17 cellular contexts compared by ENCODE assay signal in the genomic region with DNA sequence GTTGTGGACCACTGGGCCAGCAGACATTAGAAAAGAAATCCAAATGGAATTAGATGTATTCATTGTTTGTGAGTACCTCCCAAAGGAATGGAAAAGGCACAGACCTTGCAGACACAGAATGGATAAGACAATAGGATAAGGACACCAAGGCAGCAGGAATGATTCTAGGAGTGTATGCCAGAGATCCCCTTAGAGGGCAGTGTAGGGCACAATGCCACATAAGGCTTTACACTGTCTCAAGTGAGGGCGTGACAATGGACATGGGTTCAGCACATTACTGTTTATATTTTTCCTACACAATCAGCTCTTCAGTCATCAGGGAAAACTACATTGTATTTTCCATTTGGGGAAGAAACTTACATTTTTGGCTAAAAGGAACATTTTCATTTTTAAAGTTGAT.
DNase-seq lines count a peak whose midpoint lies in the region; ATAC-seq and TF ChIP-seq lines count a peak whose summit lies in the region.
"Had no signal": no experiment of that assay in that cellular context is flagged by ENCODE, and none has a peak within 500 bp of the region (broad histone marks: within the 10 kb centered on the region; RNA-seq: fewer than 3 reads in every experiment).

No MANE protein-coding gene starts in this region.

- H3K9me3 ChIP-seq in HCT116 (ENCODE audit: control insufficient read depth in 1 of 2, insufficient read depth in 1 of 2, low read depth in 1 of 2, low read length in 2 of 2) (no peaks in the 10 kb centered on the region), RWPE2 (ENCODE audit: severe bottlenecking) (no peaks in the 10 kb centered on the region), left lung (peaks cover 0 to 3% of the 10 kb centered on the region in 2 donors)
- H3K9me3 ChIP-seq: ovary, upper lobe of left lung had no signal

- DNase-seq in DMS153 (lab: John Stamatoyannopoulos, UW) = peak; percentile 2
- no peak for DNase-seq in DMS153 treated with DMSO at 0.1 percent for 48 hours (lab: John Stamatoyannopoulos, UW; ENCODE audit: unreplicated experiment)
- peak; percentile 23 for DNase-seq in HCT116 (ENCODE audit: low read depth, low spot score)
- no peak for DNase-seq in RWPE2 (ENCODE audit: low spot score)
- peak; percentile 27 for DNase-seq in iPS-NIHi11 (ENCODE audit: low spot score)
- no peak for DNase-seq in activated T-cell treated with anti-CD3 and anti-CD28 coated beads for 4 hours
- DNase-seq in left lung = no peak
- DNase-seq: activated CD4-positive, alpha-beta T cell treated with anti-CD3 and anti-CD28 coated beads for 36 hours; activated T-cell treated with anti-CD3 and anti-CD28 coated beads, Interleukin-2, amount 50 U/mL, for 1 hour; CD4-positive, alpha-beta memory T cell; KG1; kidney; NCI-H1694; ovary; stimulated activated naive B cell treated with anti-CD40 and anti-IgM and Interleukin-4, amounts not matched to agents 10 μg/mL and 1 μg/mL and 100 μg/mL, for 72 hours; upper lobe of left lung had no signal

- RAD21 ChIA-PET in HCT116 (lab: Charles Lee; ENCODE audit: low non-redundant PET in 1 of 2, low total read pairs in 2 of 2, uncharacterized antibody in 2 of 2, unreplicated experiment in 2 of 2) = no interaction called here

- no peak for TF ChIP-seq POLR2A in HCT116 (IDR thresholded peaks at IDR 0.05; ENCODE audit: borderline replicate concordance, extremely low read depth, insufficient read depth, insufficient read length)

- H2AFZ ChIP-seq in HCT116 (ENCODE audit: low read depth, low read length, poor library complexity, severe bottlenecking) = no peak overlapping the region

- H3K27ac ChIP-seq in HCT116 (ENCODE audit: low read depth, low read length) (no peak overlapping the region), RWPE2 (ENCODE audit: poor library complexity, severe bottlenecking) (no peak overlapping the region), left lung (no peak overlapping the region)
- H3K27ac ChIP-seq: ovary, upper lobe of left lung had no signal

- POLR2A ChIA-PET in HCT116 (lab: Charles Lee) = no interaction called here

- no TSS peak for BruUV-seq in HCT116 (replicated peaks; lab: Mats Ljungman, UMichigan)

- H3K36me3 ChIP-seq in HCT116 (ENCODE audit: control insufficient read depth in 1 of 2, insufficient read depth in 2 of 2, low read length in 2 of 2) = no peaks in the 10 kb centered on the region
- H3K36me3 ChIP-seq in RWPE2 (ENCODE audit: low read depth) = no peaks in the 10 kb centered on the region
- no peaks in the 10 kb centered on the region for H3K36me3 ChIP-seq in left lung
- H3K36me3 ChIP-seq: ovary, upper lobe of left lung had no signal

- CTCF ChIA-PET in HCT116 (lab: Charles Lee) = interaction anchor here (0.7 kb wide), 1 partner anchor 85 kb away, joined by 3 read pairs; no protein-coding TSS in a partner anchor

- H3K4me2 ChIP-seq in HCT116 (ENCODE audit: low read length) = no peak overlapping the region

- H3K4me1 ChIP-seq in HCT116 (ENCODE audit: control insufficient read depth in 1 of 2, insufficient read depth in 2 of 2, low read length in 2 of 2) = no peaks in the 10 kb centered on the region
- H3K4me1 ChIP-seq in RWPE2 (ENCODE audit: insufficient read depth, poor library complexity, severe bottlenecking) = no peaks in the 10 kb centered on the region
- H3K4me1 ChIP-seq in left lung = no peaks in the 10 kb centered on the region
- H3K4me1 ChIP-seq: upper lobe of left lung had no signal

- no peaks in the 10 kb centered on the region for H3K9me2 ChIP-seq in HCT116 (ENCODE audit: insufficient read depth)

- H3K27me3 ChIP-seq in HCT116 (ENCODE audit: insufficient read depth, low read length) (no peaks in the 10 kb centered on the region), RWPE2 (ENCODE audit: insufficient read depth, poor library complexity, severe bottlenecking) (no peaks in the 10 kb centered on the region), left lung (no peaks in the 10 kb centered on the region)
- H3K27me3 ChIP-seq: ovary, upper lobe of left lung had no signal

- H3K9ac ChIP-seq in HCT116 (ENCODE audit: low read length) = no peak overlapping the region

- peak; percentile 36; the same call in 1 of the 2 replicates for TF ChIP-seq RAD21 in HCT116 (IDR thresholded peaks at IDR 0.05; ENCODE audit: low read depth)

- intact Hi-C loops in HCT116 (cut with micrococcal nuclease) (no loop called here), left lung (cut with DNase I) (no loop called here)

- H3K4me3 ChIP-seq in HCT116 (replicated peaks in 1 of 2; ENCODE audit: low read depth in 1 of 2, low read length in 2 of 2) (no peak overlapping the region), RWPE2 (ENCODE audit: severe bottlenecking) (no peak overlapping the region), left lung (no peak overlapping the region)
- H3K4me3 ChIP-seq: ovary, upper lobe of left lung had no signal

- no peaks in the 10 kb centered on the region for H3K79me2 ChIP-seq in HCT116 (ENCODE audit: insufficient read depth, low read length)

- ATAC-seq in HCT116 (peak; percentile 95), RWPE2 (ENCODE audit: low read depth) (no peak), left lung (no peak), esophagus mucosa (no peak)
- ATAC-seq: activated CD4-positive, alpha-beta T cell treated with anti-CD3 and anti-CD28 coated beads for 36 hours; stimulated activated naive B cell treated with anti-CD40 and anti-IgM and Interleukin-4, amounts not matched to agents 10 μg/mL and 1 μg/mL and 100 μg/mL, for 72 hours had no signal

- H4K20me1 ChIP-seq in HCT116 (ENCODE audit: insufficient read depth) = no peaks in the 10 kb centered on the region

- peak; percentile 15 to 54 (median 47); a peak in 4 of 6 replicates for TF ChIP-seq CTCF in HCT116 (IDR thresholded peaks at IDR 0.05 in 2 of 3, conservative IDR thresholded peaks at IDR 0.05 in 1 of 3; ENCODE audit: borderline replicate concordance in 1 of 3, insufficient read depth in 1 of 3, low read depth in 2 of 3, low read length in 2 of 3)
- peak; percentile 17 for TF ChIP-seq CTCF in RWPE2 (IDR thresholded peaks at IDR 0.05; ENCODE audit: poor library complexity, severe bottlenecking)
- no peak for TF ChIP-seq CTCF in left lung (IDR thresholded peaks at IDR 0.05)

TF ChIP-seq in HCT116, 20 proteins besides CTCF, POLR2A, EP300 and RAD21:
- TF ChIP-seq YY1 (IDR thresholded peaks at IDR 0.05; ENCODE audit: extremely low read depth, insufficient replicate concordance, low read depth, low read length) = no peak
- TF ChIP-seq, protein P1, sequence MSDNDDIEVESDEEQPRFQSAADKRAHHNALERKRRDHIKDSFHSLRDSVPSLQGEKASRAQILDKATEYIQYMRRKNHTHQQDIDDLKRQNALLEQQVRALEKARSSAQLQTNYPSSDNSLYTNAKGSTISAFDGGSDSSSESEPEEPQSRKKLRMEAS (IDR thresholded peaks at IDR 0.05) = no peak
- peak; percentile 67 for TF ChIP-seq SRF (IDR thresholded peaks at IDR 0.05; ENCODE audit: low read depth)
- TF ChIP-seq, protein P2, sequence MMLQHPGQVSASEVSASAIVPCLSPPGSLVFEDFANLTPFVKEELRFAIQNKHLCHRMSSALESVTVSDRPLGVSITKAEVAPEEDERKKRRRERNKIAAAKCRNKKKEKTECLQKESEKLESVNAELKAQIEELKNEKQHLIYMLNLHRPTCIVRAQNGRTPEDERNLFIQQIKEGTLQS (IDR thresholded peaks at IDR 0.05) = no peak
- TF ChIP-seq JUND (IDR thresholded peaks at IDR 0.05) = no peak
- no peak for TF ChIP-seq ZNF274 (IDR thresholded peaks at IDR 0.05; ENCODE audit: low read depth, low read length)
- TF ChIP-seq ZFX (IDR thresholded peaks at IDR 0.05) = no peak
- TF ChIP-seq CBX3 (IDR thresholded peaks at IDR 0.05; ENCODE audit: low read depth) = no peak
- no peak for TF ChIP-seq POLR2AphosphoS5 (IDR thresholded peaks at IDR 0.05; ENCODE audit: low read depth, low read length)

Comparison
In these comparisons a context has a peak if more than half of its experiments do, and no peak if none do; other contexts are left out.
1. DNase-seq: peak in DMS153 (single experiment), HCT116 (single experiment) and iPS-NIHi11 (single experiment); none in DMS153 treated with DMSO at 0.1 percent for 48 hours (single experiment), RWPE2 (single experiment), activated T-cell treated with anti-CD3 and anti-CD28 coated beads for 4 hours (single experiment) and left lung (0 of 2).
2. CTCF ChIP-seq: peak in HCT116 (3 of 3) and RWPE2 (single experiment); none in left lung (0 of 2).